2 cellular contexts compared by ENCODE assay signal in genomic region chr15:90681480-90681879, GRCh38.
TF ChIP-seq lines count a peak whose summit lies in the region.

No MANE protein-coding gene starts in this region.

TF ChIP-seq in K562, 482 proteins besides CTCF, POLR2A, EP300 and RAD21 (continued from another document and continues in another):
- TF ChIP-seq, protein P1, sequence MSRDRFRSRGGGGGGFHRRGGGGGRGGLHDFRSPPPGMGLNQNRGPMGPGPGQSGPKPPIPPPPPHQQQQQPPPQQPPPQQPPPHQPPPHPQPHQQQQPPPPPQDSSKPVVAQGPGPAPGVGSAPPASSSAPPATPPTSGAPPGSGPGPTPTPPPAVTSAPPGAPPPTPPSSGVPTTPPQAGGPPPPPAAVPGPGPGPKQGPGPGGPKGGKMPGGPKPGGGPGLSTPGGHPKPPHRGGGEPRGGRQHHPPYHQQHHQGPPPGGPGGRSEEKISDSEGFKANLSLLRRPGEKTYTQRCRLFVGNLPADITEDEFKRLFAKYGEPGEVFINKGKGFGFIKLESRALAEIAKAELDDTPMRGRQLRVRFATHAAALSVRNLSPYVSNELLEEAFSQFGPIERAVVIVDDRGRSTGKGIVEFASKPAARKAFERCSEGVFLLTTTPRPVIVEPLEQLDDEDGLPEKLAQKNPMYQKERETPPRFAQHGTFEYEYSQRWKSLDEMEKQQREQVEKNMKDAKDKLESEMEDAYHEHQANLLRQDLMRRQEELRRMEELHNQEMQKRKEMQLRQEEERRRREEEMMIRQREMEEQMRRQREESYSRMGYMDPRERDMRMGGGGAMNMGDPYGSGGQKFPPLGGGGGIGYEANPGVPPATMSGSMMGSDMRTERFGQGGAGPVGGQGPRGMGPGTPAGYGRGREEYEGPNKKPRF (IDR thresholded peaks at IDR 0.05; ENCODE audit: low read depth, low read length), result no peak
- TF ChIP-seq ZBTB49 (CRISPR knock-in tag; IDR thresholded peaks at IDR 0.05; ENCODE audit: borderline replicate concordance) (no peak), MCM7 (IDR thresholded peaks at IDR 0.05) (no peak), ID3 (CRISPR knock-in tag; IDR thresholded peaks at IDR 0.05) (no peak), ID3 (tag; IDR thresholded peaks at IDR 0.05) (no peak), RCOR1 (IDR thresholded peaks at IDR 0.05; ENCODE audit: borderline replicate concordance in 1 of 2, low read depth in 2 of 2, low read length in 2 of 2) (peak in 1 of 2 experiments; percentile 64; a peak in 1 of 4 replicates), SRSF1 (IDR thresholded peaks at IDR 0.05; ENCODE audit: low read depth, low read length) (no peak), CTBP1 (IDR thresholded peaks at IDR 0.05; ENCODE audit: borderline replicate concordance) (peak; percentile 59), MCM3 (IDR thresholded peaks at IDR 0.05) (no peak), CGGBP1 (CRISPR knock-in tag; IDR thresholded peaks at IDR 0.05) (no peak), HDAC1 (IDR thresholded peaks at IDR 0.05) (peak in 1 of 2 experiments; percentile 29; a peak in 1 of 4 replicates), JUND (IDR thresholded peaks at IDR 0.05; ENCODE audit: borderline replicate concordance, low read depth, low read length) (peak; percentile 33; the same call in 1 of the 2 replicates), JUND (tag; IDR thresholded peaks at IDR 0.05; ENCODE audit: borderline replicate concordance, low read depth, low read length) (no peak), YY1 (IDR thresholded peaks at IDR 0.05; ENCODE audit: borderline replicate concordance in 1 of 3, control insufficient read depth in 1 of 3, extremely low read depth in 1 of 3, insufficient read depth in 3 of 3, insufficient read length in 1 of 3, insufficient replicate concordance in 2 of 3, low read depth in 1 of 3, low read length in 2 of 3) (no peak), ZNF263 (CRISPR knock-in tag; IDR thresholded peaks at IDR 0.05; ENCODE audit: borderline replicate concordance) (no peak), LARP7 (IDR thresholded peaks at IDR 0.05) (no peak)
- TF ChIP-seq, protein P2, sequence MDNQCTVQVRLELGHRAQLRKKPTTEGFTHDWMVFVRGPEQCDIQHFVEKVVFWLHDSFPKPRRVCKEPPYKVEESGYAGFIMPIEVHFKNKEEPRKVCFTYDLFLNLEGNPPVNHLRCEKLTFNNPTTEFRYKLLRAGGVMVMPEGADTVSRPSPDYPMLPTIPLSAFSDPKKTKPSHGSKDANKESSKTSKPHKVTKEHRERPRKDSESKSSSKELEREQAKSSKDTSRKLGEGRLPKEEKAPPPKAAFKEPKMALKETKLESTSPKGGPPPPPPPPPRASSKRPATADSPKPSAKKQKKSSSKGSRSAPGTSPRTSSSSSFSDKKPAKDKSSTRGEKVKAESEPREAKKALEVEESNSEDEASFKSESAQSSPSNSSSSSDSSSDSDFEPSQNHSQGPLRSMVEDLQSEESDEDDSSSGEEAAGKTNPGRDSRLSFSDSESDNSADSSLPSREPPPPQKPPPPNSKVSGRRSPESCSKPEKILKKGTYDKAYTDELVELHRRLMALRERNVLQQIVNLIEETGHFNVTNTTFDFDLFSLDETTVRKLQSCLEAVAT (IDR thresholded peaks at IDR 0.05), result no peak
- TF ChIP-seq, protein P3, sequence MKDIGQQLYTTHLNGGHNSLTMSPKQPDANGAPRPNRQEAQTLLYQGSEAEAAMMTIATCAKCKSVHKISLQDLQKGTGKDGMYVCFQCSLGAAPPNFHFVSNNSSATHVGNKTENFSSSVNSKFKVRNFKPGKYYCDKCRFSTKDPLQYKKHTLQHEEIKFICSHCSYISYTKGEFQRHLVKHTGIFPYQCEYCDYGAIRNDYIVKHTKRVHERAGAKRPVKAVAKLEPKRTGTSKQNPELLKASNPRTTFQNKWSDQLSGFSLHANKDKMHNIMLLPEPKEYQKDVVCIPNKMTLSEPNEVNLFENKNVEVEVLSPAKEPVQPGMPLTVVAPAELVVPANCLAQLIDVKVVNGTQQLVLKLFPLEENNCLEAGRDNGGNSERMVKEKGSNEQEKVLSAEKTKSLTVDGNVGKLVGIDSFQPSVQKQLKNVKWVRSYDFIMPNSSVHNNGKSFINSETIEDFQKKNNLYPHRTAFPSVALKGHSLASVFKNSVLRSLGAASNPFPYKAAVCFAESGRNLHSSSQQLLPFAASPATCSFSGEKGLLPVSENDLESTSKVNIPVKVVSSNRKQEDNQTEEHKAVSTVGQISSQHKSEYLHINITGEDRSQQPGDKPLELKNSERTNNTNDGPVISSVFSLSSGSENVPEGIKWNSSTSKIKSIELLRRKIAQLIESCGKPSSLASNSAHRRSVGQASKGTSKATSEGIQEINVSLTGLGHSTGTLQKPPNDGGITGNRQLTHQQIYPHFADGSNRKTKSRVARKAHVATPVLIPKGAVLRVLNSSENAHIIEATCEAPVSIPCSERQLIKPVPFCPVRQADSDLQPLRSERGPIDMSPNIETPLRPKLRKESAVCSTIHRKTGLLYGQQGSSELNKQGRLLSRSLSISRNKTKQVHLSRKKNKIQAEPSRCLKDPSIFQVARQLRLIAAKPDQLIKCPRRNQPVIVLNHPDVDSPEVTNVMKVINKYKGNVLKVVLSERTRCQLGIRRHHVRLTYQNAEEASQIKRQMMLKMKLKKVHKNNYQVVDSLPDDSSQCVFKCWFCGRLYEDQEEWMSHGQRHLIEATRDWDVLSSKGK (CRISPR knock-in tag; IDR thresholded peaks at IDR 0.05), result no peak

TF ChIP-seq in WTC11, 78 proteins besides CTCF, POLR2A, EP300 and RAD21 (continued from another document):
- TF ChIP-seq, protein P4, sequence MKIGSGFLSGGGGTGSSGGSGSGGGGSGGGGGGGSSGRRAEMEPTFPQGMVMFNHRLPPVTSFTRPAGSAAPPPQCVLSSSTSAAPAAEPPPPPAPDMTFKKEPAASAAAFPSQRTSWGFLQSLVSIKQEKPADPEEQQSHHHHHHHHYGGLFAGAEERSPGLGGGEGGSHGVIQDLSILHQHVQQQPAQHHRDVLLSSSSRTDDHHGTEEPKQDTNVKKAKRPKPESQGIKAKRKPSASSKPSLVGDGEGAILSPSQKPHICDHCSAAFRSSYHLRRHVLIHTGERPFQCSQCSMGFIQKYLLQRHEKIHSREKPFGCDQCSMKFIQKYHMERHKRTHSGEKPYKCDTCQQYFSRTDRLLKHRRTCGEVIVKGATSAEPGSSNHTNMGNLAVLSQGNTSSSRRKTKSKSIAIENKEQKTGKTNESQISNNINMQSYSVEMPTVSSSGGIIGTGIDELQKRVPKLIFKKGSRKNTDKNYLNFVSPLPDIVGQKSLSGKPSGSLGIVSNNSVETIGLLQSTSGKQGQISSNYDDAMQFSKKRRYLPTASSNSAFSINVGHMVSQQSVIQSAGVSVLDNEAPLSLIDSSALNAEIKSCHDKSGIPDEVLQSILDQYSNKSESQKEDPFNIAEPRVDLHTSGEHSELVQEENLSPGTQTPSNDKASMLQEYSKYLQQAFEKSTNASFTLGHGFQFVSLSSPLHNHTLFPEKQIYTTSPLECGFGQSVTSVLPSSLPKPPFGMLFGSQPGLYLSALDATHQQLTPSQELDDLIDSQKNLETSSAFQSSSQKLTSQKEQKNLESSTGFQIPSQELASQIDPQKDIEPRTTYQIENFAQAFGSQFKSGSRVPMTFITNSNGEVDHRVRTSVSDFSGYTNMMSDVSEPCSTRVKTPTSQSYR (CRISPR knock-in tag; IDR thresholded peaks at IDR 0.05), result no peak
